Comparison of ENCODE assay signal across 26 cellular contexts in genomic region chr2:128559533-128560515, GRCh38.
"Had no signal": no experiment of that assay in that cellular context is flagged by ENCODE, and none has a peak within 500 bp of the region (broad histone marks: within the 10 kb centered on the region; RNA-seq: fewer than 3 reads in every experiment).

No MANE protein-coding gene starts in this region.

- H3K4me1 Mint-ChIP-seq: IgD-negative memory B cell, T-helper 17 cell had no signal

- H3K9me3 ChIP-seq: breast epithelium had no signal

- H3K27ac Mint-ChIP-seq: activated T-cell treated with anti-CD3 and anti-CD28 coated beads, Interleukin-2, amount 50 U/mL, for 72 hours; activated T-helper 2 cell treated with anti-CD3 and anti-CD28 coated beads, Interferon-gamma antibody, Interleukin-2, Interleukin-4, amounts not matched to agents 10 μg/mL and 5 μg/mL and 100 μg/mL, durations not matched to agents 14 hours and 24 hours and 36 hours; IgD-negative memory B cell; T-helper 17 cell; WTC11 had no signal

- H3K4me1 ChIP-seq: breast epithelium had no signal

- H3K27ac ChIP-seq: breast epithelium had no signal

- H3K9me3 Mint-ChIP-seq: activated T-cell treated with anti-CD3 and anti-CD28 coated beads, Interleukin-2, amount 50 U/mL, for 72 hours; activated T-helper 2 cell treated with anti-CD3 and anti-CD28 coated beads, Interferon-gamma antibody, Interleukin-2, Interleukin-4, amounts not matched to agents 10 μg/mL and 5 μg/mL and 100 μg/mL, durations not matched to agents 14 hours and 24 hours and 36 hours had no signal

- H3K36me3 Mint-ChIP-seq: IgD-negative memory B cell, WTC11 had no signal

- H3K4me3 Mint-ChIP-seq: activated T-cell treated with anti-CD3 and anti-CD28 coated beads, Interleukin-2, amount 50 U/mL, for 72 hours; IgD-negative memory B cell; T-helper 17 cell; WTC11 had no signal

- H3K36me3 ChIP-seq: breast epithelium had no signal

- H3K4me3 ChIP-seq: breast epithelium had no signal

- H3K27me3 ChIP-seq: breast epithelium had no signal

- DNase-seq: activated CD4-positive, alpha-beta T cell treated with anti-CD3 and anti-CD28 coated beads for 48 hours; activated CD4-positive, alpha-beta T cell treated with anti-CD3 and anti-CD28 coated beads, Interleukin-2, amount 50 U/mL, for 4 hours; activated CD4-positive, CD25-positive, alpha-beta regulatory T cell treated with anti-CD3 and anti-CD28 coated beads, Interleukin-2, amount 50 U/mL, for 72 hours; activated CD8-positive, alpha-beta memory T cell treated with anti-CD3 and anti-CD28 coated beads for 24 hours; activated gamma-delta T cell treated with Interleukin-2 at 50 U/mL for 16 hours; activated naive CD4-positive, alpha-beta T cell treated with anti-CD3 and anti-CD28 coated beads, Interleukin-2, amount 50 U/mL, for 16 hours; activated T-cell treated with anti-CD3 and anti-CD28 coated beads, Interleukin-2, amount 50 U/mL, for 72 hours; aorta; central memory CD4-positive, alpha-beta T cell; KG1; NCI-H1092; NCI-H1417; NCI-H1930; NCI-H345; NCI-H510A; NCI-H526 treated with DMSO at 0.1 percent for 48 hours; NCI-H82; NK-92 treated with Interleukin-12 subunit alpha and Interleukin-12 subunit beta, amount 100 ng/mL, for 24 hours; OCI-M1; SIG-M5; T-helper 17 cell; T-helper 9 cell had no signal

- ATAC-seq: activated T-cell treated with anti-CD3 and anti-CD28 coated beads, Interleukin-2, amount 50 U/mL, for 72 hours; T-helper 17 cell; WTC11 had no signal
